Comparison of ENCODE assay signal across 17 cellular contexts in the genomic region with DNA sequence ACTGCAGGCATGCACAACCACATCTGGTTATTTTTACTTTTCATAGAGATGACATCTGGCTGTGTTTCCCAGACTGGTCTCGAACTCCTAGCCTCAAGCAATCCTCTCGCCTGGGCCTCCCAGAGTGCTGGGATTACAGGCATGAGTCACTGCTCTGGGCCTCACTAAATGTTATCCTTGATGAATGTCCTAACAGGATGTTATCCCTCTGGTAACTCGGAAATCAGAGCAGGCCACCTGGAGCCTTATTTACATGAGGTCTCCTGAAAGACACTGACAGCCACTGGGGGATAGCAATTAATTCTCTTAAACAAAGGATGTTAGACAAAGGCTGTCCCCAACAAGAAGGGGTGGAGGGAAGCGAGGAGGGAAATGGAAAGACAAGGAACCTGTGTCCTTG. TPM values are rescaled to one million over a fixed set of nuclear protein-coding genes. Genes with fewer than 3 reads are reported as not detected.
A peak's percentile ranks its signal among the peaks of the same experiment; 100 is the strongest.
DNase-seq lines count a peak whose midpoint lies in the region; ATAC-seq and TF ChIP-seq lines count a peak whose summit lies in the region.
"Had no signal": no experiment of that assay in that cellular context is flagged by ENCODE, and none has a peak within 500 bp of the region (broad histone marks: within the 10 kb centered on the region; RNA-seq: fewer than 3 reads in every experiment).

No MANE protein-coding gene starts in this region.

- H3K4me3 Mint-ChIP-seq in endodermal cell, result no peak overlapping the region
- no peak overlapping the region for H3K4me3 Mint-ChIP-seq in activated CD4-positive, alpha-beta memory T cell treated with anti-CD3 and anti-CD28 coated beads, Interleukin-2, amount 10 ng/mL, durations not matched to agents 7 days and 5 days
- no peak overlapping the region for H3K4me3 Mint-ChIP-seq in naive thymus-derived CD8-positive, alpha-beta T cell
- H3K4me3 Mint-ChIP-seq: activated T-cell treated with anti-CD3 and anti-CD28 coated beads, Interleukin-2, amount 50 U/mL, for 72 hours; memory B cell had no signal

- no peak overlapping the region for H3K9ac ChIP-seq in endodermal cell (ENCODE audit: extremely low read depth, low read length, poor library complexity, severe bottlenecking)

- ATAC-seq in GM18511 (IDR thresholded peaks at IDR 0.05; ENCODE audit: unreplicated experiment), result no peak
- ATAC-seq in naive thymus-derived CD8-positive, alpha-beta T cell, result no peak
- ATAC-seq: activated T-cell treated with anti-CD3 and anti-CD28 coated beads, Interleukin-2, amount 50 U/mL, for 72 hours; upper lobe of right lung had no signal

- H3K36me3 ChIP-seq in endodermal cell (ENCODE audit: control insufficient read depth, insufficient read depth, low read length) (no peaks in the 10 kb centered on the region), mesodermal cell (ENCODE audit: control insufficient read depth, insufficient read depth, low read length) (no peaks in the 10 kb centered on the region)
- H3K36me3 ChIP-seq: upper lobe of right lung had no signal

- CTCF ChIA-PET in activated CD4-positive, alpha-beta memory T cell treated with anti-CD3 and anti-CD28 coated beads, Interleukin-2, amount 10 ng/mL, durations not matched to agents 7 days and 5 days (lab: Charles Lee), result no interaction called here

- H3K27ac ChIP-seq in endodermal cell (ENCODE audit: low read depth, low read length), result peak overlapping the region; percentile 15
- H3K27ac ChIP-seq in mesodermal cell (ENCODE audit: low read depth, low read length, severe bottlenecking), result peak overlapping the region; percentile 41
- H3K27ac ChIP-seq: SK-N-MC, upper lobe of right lung had no signal

- DNase-seq in DMS53 (lab: John Stamatoyannopoulos, UW) (peak; percentile 50), DMS53 treated with DMSO at 0.1 percent for 48 hours (lab: John Stamatoyannopoulos, UW; ENCODE audit: unreplicated experiment) (no peak), NCI-H226 (peak; percentile 17), endodermal cell (peak; percentile 86)
- no peak for DNase-seq in activated CD4-positive, alpha-beta memory T cell treated with anti-CD3 and anti-CD28 coated beads, Interleukin-2, amount 10 ng/mL, durations not matched to agents 7 days and 5 days
- no peak for DNase-seq in naive thymus-derived CD8-positive, alpha-beta T cell
- DNase-seq: 8988T; activated T-cell treated with anti-CD3 and anti-CD28 coated beads, Interleukin-2, amount 50 U/mL, for 72 hours; effector CD8-positive, alpha-beta T cell; head of caudate nucleus; NCI-H1048; stimulated activated CD8-positive, alpha-beta memory T cell treated with anti-CD3 and anti-CD28 coated beads, Interleukin-4, amount 100 ng/mL, for 48 hours; upper lobe of right lung had no signal

- peaks cover 20% of the 10 kb centered on the region for H3K4me1 Mint-ChIP-seq in endodermal cell
- peaks cover 14% of the 10 kb centered on the region for H3K4me1 Mint-ChIP-seq in activated CD4-positive, alpha-beta memory T cell treated with anti-CD3 and anti-CD28 coated beads, Interleukin-2, amount 10 ng/mL, durations not matched to agents 7 days and 5 days
- H3K4me1 Mint-ChIP-seq in naive thymus-derived CD8-positive, alpha-beta T cell, result peaks cover 3 to 11% (median 10%) of the 10 kb centered on the region in 4 donors

- H3K9me3 ChIP-seq in endodermal cell (ENCODE audit: control insufficient read depth, low read length) (no peaks in the 10 kb centered on the region), mesodermal cell (ENCODE audit: control insufficient read depth, low read length) (no peaks in the 10 kb centered on the region)
- H3K9me3 ChIP-seq: upper lobe of right lung had no signal

- H3K36me3 Mint-ChIP-seq in endodermal cell (ENCODE audit: low read depth), result no peaks in the 10 kb centered on the region
- no peaks in the 10 kb centered on the region for H3K36me3 Mint-ChIP-seq in activated CD4-positive, alpha-beta memory T cell treated with anti-CD3 and anti-CD28 coated beads, Interleukin-2, amount 10 ng/mL, durations not matched to agents 7 days and 5 days (ENCODE audit: low read depth)
- no peaks in the 10 kb centered on the region for H3K36me3 Mint-ChIP-seq in naive thymus-derived CD8-positive, alpha-beta T cell
- H3K36me3 Mint-ChIP-seq: memory B cell had no signal

- POLR2A ChIA-PET in activated CD4-positive, alpha-beta memory T cell treated with anti-CD3 and anti-CD28 coated beads, Interleukin-2, amount 10 ng/mL, durations not matched to agents 7 days and 5 days (lab: Charles Lee), result no interaction called here
- POLR2A ChIA-PET in naive thymus-derived CD8-positive, alpha-beta T cell (lab: Charles Lee), result no interaction called here

- H3K4me1 ChIP-seq in endodermal cell (ENCODE audit: control insufficient read depth, insufficient read depth, low read length) (peaks cover 2% of the 10 kb centered on the region), mesodermal cell (ENCODE audit: control insufficient read depth, insufficient read depth, low read length, poor library complexity, severe bottlenecking) (peaks cover 4% of the 10 kb centered on the region)

- TF ChIP-seq CTCF in endodermal cell (conservative IDR thresholded peaks at IDR 0.05), result no peak

- H3K27me3 Mint-ChIP-seq in endodermal cell (ENCODE audit: insufficient read depth), result peaks cover 4% of the 10 kb centered on the region
- H3K27me3 Mint-ChIP-seq in activated CD4-positive, alpha-beta memory T cell treated with anti-CD3 and anti-CD28 coated beads, Interleukin-2, amount 10 ng/mL, durations not matched to agents 7 days and 5 days, result no peaks in the 10 kb centered on the region
- peaks cover 0 to 2% (median 0%) of the 10 kb centered on the region in 5 donors for H3K27me3 Mint-ChIP-seq in naive thymus-derived CD8-positive, alpha-beta T cell
- H3K27me3 Mint-ChIP-seq: memory B cell had no signal

- no peaks in the 10 kb centered on the region for H3K9me3 Mint-ChIP-seq in endodermal cell
- no peaks in the 10 kb centered on the region for H3K9me3 Mint-ChIP-seq in activated CD4-positive, alpha-beta memory T cell treated with anti-CD3 and anti-CD28 coated beads, Interleukin-2, amount 10 ng/mL, durations not matched to agents 7 days and 5 days
- H3K9me3 Mint-ChIP-seq in naive thymus-derived CD8-positive, alpha-beta T cell, result no peaks in the 10 kb centered on the region

- H3K4me3 ChIP-seq in endodermal cell (ENCODE audit: low read length) (no peak overlapping the region), mesodermal cell (ENCODE audit: extremely low read depth, insufficient read depth, low read length, poor library complexity, severe bottlenecking) (no peak overlapping the region)
- H3K4me3 ChIP-seq: SK-N-MC, upper lobe of right lung had no signal

- WGBS in endodermal cell (ENCODE audit: insufficient coverage in 1 of 2, insufficient read length in 1 of 2), 2 experiments, result 40 to 50% methylated on average over 4 of the region's 4 CpGs
- 52 to 66% methylated on average over 4 of the region's 4 CpGs for WGBS in mesodermal cell (ENCODE audit: insufficient coverage in 2 of 2), 2 experiments

- peak overlapping the region; percentile 36 for H3K27ac Mint-ChIP-seq in endodermal cell
- no peak overlapping the region for H3K27ac Mint-ChIP-seq in activated CD4-positive, alpha-beta memory T cell treated with anti-CD3 and anti-CD28 coated beads, Interleukin-2, amount 10 ng/mL, durations not matched to agents 7 days and 5 days
- H3K27ac Mint-ChIP-seq in naive thymus-derived CD8-positive, alpha-beta T cell, result no peak overlapping the region
- H3K27ac Mint-ChIP-seq: activated T-cell treated with anti-CD3 and anti-CD28 coated beads, Interleukin-2, amount 50 U/mL, for 72 hours; memory B cell had no signal

- no peaks in the 10 kb centered on the region for H3K27me3 ChIP-seq in endodermal cell (ENCODE audit: control insufficient read depth, insufficient read depth, low read length, poor library complexity, severe bottlenecking)
- H3K27me3 ChIP-seq: upper lobe of right lung had no signal

RNA-seq across cellular contexts. Expression of a gene that starts 4.5 kb away (rescaled TPM):
- total RNA-seq in endodermal cell, result 1 to 10 TPM; 2.6 to 3.0 TPM
- polyA plus RNA-seq in endodermal cell (2013, experiment 1 of 2), result 6.0 TPM
- polyA plus RNA-seq in endodermal cell (2013, experiment 2 of 2), result 5.8 TPM
- 3.7 TPM for polyA plus RNA-seq in mesodermal cell (2013, experiment 1 of 2)
- polyA plus RNA-seq in mesodermal cell (2013, experiment 2 of 2), result 2.7 TPM
- 1 to 10 TPM; 6.3 to 6.5 TPM for total RNA-seq in activated CD4-positive, alpha-beta memory T cell treated with anti-CD3 and anti-CD28 coated beads, Interleukin-2, amount 10 ng/mL, durations not matched to agents 7 days and 5 days
- 1 to 10 TPM; 4.4 to 4.5 TPM for total RNA-seq in naive thymus-derived CD8-positive, alpha-beta T cell
- 1 to 10 TPM; 2.3 to 6.0 (median 3.9) TPM for polyA plus RNA-seq in naive thymus-derived CD8-positive, alpha-beta T cell

Comparison
In these comparisons a context has a peak if more than half of its experiments do, and no peak if none do; other contexts are left out.
1. DNase-seq: peak in DMS53 (single experiment), NCI-H226 (single experiment) and endodermal cell (single experiment); none in DMS53 treated with DMSO at 0.1 percent for 48 hours (single experiment), activated CD4-positive, alpha-beta memory T cell treated with anti-CD3 and anti-CD28 coated beads, Interleukin-2, amount 10 ng/mL, durations not matched to agents 7 days and 5 days (single experiment) and naive thymus-derived CD8-positive, alpha-beta T cell (0 of 10).